ENCODE assay signal across 12 cellular contexts in the genomic region with DNA sequence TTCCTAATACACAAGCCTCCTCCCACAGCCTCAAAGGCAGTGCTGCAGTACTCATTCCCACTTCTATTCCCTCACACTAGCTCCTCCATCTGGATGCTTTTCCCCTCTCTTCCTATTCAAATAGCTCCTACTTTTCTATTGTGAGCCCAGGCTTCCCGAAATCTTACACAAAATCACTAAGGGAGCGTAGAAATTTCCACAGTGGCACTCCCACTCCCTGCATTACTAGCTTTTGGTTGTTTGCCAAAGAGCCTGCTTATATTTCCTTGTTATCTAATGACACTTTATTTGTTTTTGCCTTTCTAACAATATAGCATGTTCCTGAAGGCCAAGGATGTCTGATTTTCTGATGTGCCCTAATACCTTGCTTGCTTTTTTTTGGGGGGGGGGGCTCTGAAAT. TPM values are rescaled to one million over a fixed set of nuclear protein-coding genes. Genes with fewer than 3 reads are reported as not detected.
DNase-seq lines count a peak whose midpoint lies in the region; ATAC-seq and TF ChIP-seq lines count a peak whose summit lies in the region.
"Had no signal": no experiment of that assay in that cellular context is flagged by ENCODE, and none has a peak within 500 bp of the region (broad histone marks: within the 10 kb centered on the region; RNA-seq: fewer than 3 reads in every experiment).

No MANE protein-coding gene starts in this region.

- peaks cover 13% of the 10 kb centered on the region for H3K27me3 Mint-ChIP-seq in type B pancreatic cell

- TF ChIP-seq POLR2A in prostate gland (IDR thresholded peaks at IDR 0.05): no peak

- peak overlapping the region; percentile 48 for H3K4me3 Mint-ChIP-seq in type B pancreatic cell
- H3K4me3 Mint-ChIP-seq: activated T-cell treated with anti-CD3 and anti-CD28 coated beads, Interleukin-2, amount 50 U/mL, for 72 hours; IgD-negative memory B cell had no signal

- intact Hi-C loops in lower lobe of right lung (cut with DNase I): no loop called here
- intact Hi-C loops in prostate gland (cut with DNase I): no loop called here

- DNase-seq in NCI-H345 (lab: John Stamatoyannopoulos, UW) (peak; percentile 20), NCI-H345 treated with DMSO at 0.1 percent for 48 hours (lab: John Stamatoyannopoulos, UW; ENCODE audit: unreplicated experiment) (no peak), caudate nucleus (lab: John Stamatoyannopoulos, UW) (no peak), lower lobe of right lung (no peak), type B pancreatic cell (ENCODE audit: extremely low spot score, unreplicated experiment) (no peak), prostate gland (ENCODE audit: low spot score) (no peak), brain microvascular endothelial cell (no peak), HCEC 1CT (no peak)
- DNase-seq: activated T-cell treated with anti-CD3 and anti-CD28 coated beads, Interleukin-2, amount 50 U/mL, for 72 hours; NCI-H1694 had no signal

- H3K27ac ChIP-seq in caudate nucleus (ENCODE audit: low read depth, low read length): peak overlapping the region; percentile 19
- peak overlapping the region; percentile 98 for H3K27ac ChIP-seq in lower lobe of right lung
- H3K27ac ChIP-seq in prostate gland: peak overlapping the region in 1 of 2 donors; percentile 55
- H3K27ac ChIP-seq in brain microvascular endothelial cell: no peak overlapping the region

- peaks cover 9% of the 10 kb centered on the region for H3K36me3 Mint-ChIP-seq in type B pancreatic cell
- H3K36me3 Mint-ChIP-seq: brain, IgD-negative memory B cell had no signal

- H3K27ac Mint-ChIP-seq in type B pancreatic cell: no peak overlapping the region
- H3K27ac Mint-ChIP-seq: activated T-cell treated with anti-CD3 and anti-CD28 coated beads, Interleukin-2, amount 50 U/mL, for 72 hours had no signal

- no peak for ATAC-seq in lower lobe of right lung
- ATAC-seq: activated T-cell treated with anti-CD3 and anti-CD28 coated beads, Interleukin-2, amount 50 U/mL, for 72 hours had no signal

- WGBS in prostate gland: 65% methylated on average over 2 of the region's 2 CpGs

- in situ Hi-C loops in brain microvascular endothelial cell (cut with HindIII; ENCODE audit: low pct_ligation_motif_present, low sequenced_read_pairs): no loop called here

- H3K27me3 ChIP-seq in lower lobe of right lung (ENCODE audit: low read depth) (no peaks in the 10 kb centered on the region), prostate gland (replicated peaks; ENCODE audit: insufficient read depth) (no peaks in the 10 kb centered on the region), brain microvascular endothelial cell (replicated peaks) (no peaks in the 10 kb centered on the region)

- H3K9me3 ChIP-seq in lower lobe of right lung (no peaks in the 10 kb centered on the region), prostate gland (no peaks in the 10 kb centered on the region)

- H3K4me1 ChIP-seq in lower lobe of right lung (peaks cover 100% of the 10 kb centered on the region), prostate gland (replicated peaks) (peaks cover 21% of the 10 kb centered on the region)

- H3K4me3 ChIP-seq in lower lobe of right lung: peak overlapping the region; percentile 78
- no peak overlapping the region for H3K4me3 ChIP-seq in prostate gland
- H3K4me3 ChIP-seq in brain microvascular endothelial cell (ENCODE audit: low read depth, low read length): no peak overlapping the region

- peaks cover 8% of the 10 kb centered on the region for H3K4me1 Mint-ChIP-seq in type B pancreatic cell (ENCODE audit: unreplicated experiment)
- H3K4me1 Mint-ChIP-seq: IgD-negative memory B cell had no signal

- H3K36me3 ChIP-seq in lower lobe of right lung (no peaks in the 10 kb centered on the region), prostate gland (no peaks in the 10 kb centered on the region), brain microvascular endothelial cell (replicated peaks) (no peaks in the 10 kb centered on the region)

- TF ChIP-seq CTCF in lower lobe of right lung (IDR thresholded peaks at IDR 0.05) (no peak), type B pancreatic cell (conservative IDR thresholded peaks at IDR 0.05) (no peak), prostate gland (IDR thresholded peaks at IDR 0.05) (no peak), brain microvascular endothelial cell (IDR thresholded peaks at IDR 0.05; ENCODE audit: low read depth, low read length, missing control alignments) (no peak)

- H3K9me3 Mint-ChIP-seq in type B pancreatic cell: peaks cover 8% of the 10 kb centered on the region

RNA-seq across cellular contexts. Expression of a gene that starts 10.9 kb away (rescaled TPM):
- total RNA-seq in lower lobe of right lung: 1,419 TPM
- total RNA-seq in type B pancreatic cell (ENCODE audit: low replicate concordance): 59.8 and 362 TPM in 2 replicates
- 100 to 1,000 TPM; 109 to 356 TPM for total RNA-seq in prostate gland
